8 cellular contexts compared by ENCODE assay signal in genomic region chr6:163414367-163415175, GRCh38. TPM values are rescaled to one million over a fixed set of nuclear protein-coding genes. Genes with fewer than 3 reads are reported as not detected.
DNase-seq lines count a peak whose midpoint lies in the region; ATAC-seq lines count a peak whose summit lies in the region.

Gene QKI (plus strand): TSS chr6:163414718. CDS start chr6:163415194, 476 bp downstream.

- no peaks in the 10 kb centered on the region for H3K36me3 ChIP-seq in ectodermal cell (ENCODE audit: control insufficient read depth, insufficient read depth, low read length)

- CTCF ChIA-PET in activated CD4-positive, alpha-beta memory T cell treated with anti-CD3 and anti-CD28 coated beads, Interleukin-2, amount 10 ng/mL, durations not matched to agents 7 days and 5 days (lab: Charles Lee), result interaction anchor here (1.7 to 2.6 kb wide), 2 partner anchors 11 to 46 kb away, joined by 6 to 12 read pairs; no protein-coding TSS in a partner anchor

- H3K27me3 ChIP-seq in ectodermal cell (ENCODE audit: control insufficient read depth, insufficient read depth, low read length, poor library complexity, severe bottlenecking), result no peaks in the 10 kb centered on the region

- peak within 1 kb of the TSS; percentile 87 for H3K27ac ChIP-seq in ectodermal cell (ENCODE audit: insufficient read depth, low read depth, low read length, poor library complexity, severe bottlenecking)

- H3K4me3 Mint-ChIP-seq in activated CD4-positive, alpha-beta memory T cell treated with anti-CD3 and anti-CD28 coated beads, Interleukin-2, amount 10 ng/mL, durations not matched to agents 7 days and 5 days, result peak within 1 kb of the TSS; percentile 78

- POLR2A ChIA-PET in activated CD4-positive, alpha-beta memory T cell treated with anti-CD3 and anti-CD28 coated beads, Interleukin-2, amount 10 ng/mL, durations not matched to agents 7 days and 5 days (lab: Charles Lee), result interaction anchor here (0.6 to 2.4 kb wide), 6 partner anchors 8 to 47 kb away, joined by 3 to 24 read pairs (median 6); no protein-coding TSS in a partner anchor

- H3K9me3 ChIP-seq in ectodermal cell (ENCODE audit: control insufficient read depth, low read length), result no peaks in the 10 kb centered on the region

- peaks cover 40% of the 10 kb centered on the region for H3K4me1 Mint-ChIP-seq in activated CD4-positive, alpha-beta memory T cell treated with anti-CD3 and anti-CD28 coated beads, Interleukin-2, amount 10 ng/mL, durations not matched to agents 7 days and 5 days

- H3K27me3 Mint-ChIP-seq in activated CD4-positive, alpha-beta memory T cell treated with anti-CD3 and anti-CD28 coated beads, Interleukin-2, amount 10 ng/mL, durations not matched to agents 7 days and 5 days, result peaks cover 8% of the 10 kb centered on the region

- no peaks in the 10 kb centered on the region for H3K9me3 Mint-ChIP-seq in activated CD4-positive, alpha-beta memory T cell treated with anti-CD3 and anti-CD28 coated beads, Interleukin-2, amount 10 ng/mL, durations not matched to agents 7 days and 5 days

- peaks cover 2% of the 10 kb centered on the region for H3K36me3 Mint-ChIP-seq in activated CD4-positive, alpha-beta memory T cell treated with anti-CD3 and anti-CD28 coated beads, Interleukin-2, amount 10 ng/mL, durations not matched to agents 7 days and 5 days (ENCODE audit: low read depth)

- H3K27ac Mint-ChIP-seq in activated CD4-positive, alpha-beta memory T cell treated with anti-CD3 and anti-CD28 coated beads, Interleukin-2, amount 10 ng/mL, durations not matched to agents 7 days and 5 days, result peak within 1 kb of the TSS; percentile 91

- H3K4me3 ChIP-seq in ectodermal cell (ENCODE audit: insufficient read depth, low read depth, low read length), result peak within 1 kb of the TSS; percentile 90

- peaks cover 11% of the 10 kb centered on the region for H3K4me1 ChIP-seq in ectodermal cell (ENCODE audit: control insufficient read depth, insufficient read depth, low read length)

- 1% methylated on average over 141 of the region's 141 CpGs for WGBS in ectodermal cell, 2 experiments

- peak; percentile 21 to 30 for DNase-seq in NCI-H2081 (lab: John Stamatoyannopoulos, UW)
- DNase-seq in NCI-H2081 treated with DMSO at 0.1 percent for 48 hours (lab: John Stamatoyannopoulos, UW), result no peak
- peak; percentile 72 for DNase-seq in NCI-H226
- DNase-seq in activated CD4-positive, alpha-beta memory T cell treated with anti-CD3 and anti-CD28 coated beads, Interleukin-2, amount 10 ng/mL, durations not matched to agents 7 days and 5 days, result peak; percentile 78
- peak; percentile 90 for DNase-seq in medulla oblongata (ENCODE audit: extremely low spot score)
- DNase-seq in stimulated activated CD4-positive, alpha-beta T cell treated with anti-CD3 and anti-CD28 coated beads, TNF-alpha, amount 100 ng/mL, for 48 hours (ENCODE audit: low read depth in 3 of 3), result peak; percentile 57 to 73 (median 63)

- peak; percentile 34 for ATAC-seq in HG02884 (IDR thresholded peaks at IDR 0.05; ENCODE audit: unreplicated experiment)

RNA-seq across cellular contexts. Expression of gene QKI, which starts in this region (rescaled TPM):
- 10 to 100 TPM; 67.6 to 74.6 TPM for total RNA-seq in activated CD4-positive, alpha-beta memory T cell treated with anti-CD3 and anti-CD28 coated beads, Interleukin-2, amount 10 ng/mL, durations not matched to agents 7 days and 5 days
- 192 TPM for polyA plus RNA-seq in ectodermal cell (2013, experiment 1 of 4)
- polyA plus RNA-seq in ectodermal cell (2013, experiment 2 of 4), result 178 TPM
- 187 TPM for polyA plus RNA-seq in ectodermal cell (2013, experiment 3 of 4)
- polyA plus RNA-seq in ectodermal cell (2013, experiment 4 of 4), result 216 TPM
